Comparison of ENCODE assay signal across 2 cellular contexts in genomic region chr14:94020267-94020666, GRCh38.
A peak's percentile ranks its signal among the peaks of the same experiment; 100 is the strongest.
TF ChIP-seq lines count a peak whose summit lies in the region.

No MANE protein-coding gene starts in this region.

TF ChIP-seq in A549, 52 proteins besides CTCF, POLR2A, EP300 and RAD21:
- no peak for TF ChIP-seq ELK1 (IDR thresholded peaks at IDR 0.05; ENCODE audit: low read depth, low read length)
- no peak for TF ChIP-seq E2F6 (IDR thresholded peaks at IDR 0.05; ENCODE audit: borderline replicate concordance, low read depth)
- no peak for TF ChIP-seq HOXA7 (CRISPR knock-in tag; IDR thresholded peaks at IDR 0.05)
- TF ChIP-seq NR3C1 (IDR thresholded peaks at IDR 0.05), result no peak
- peak; percentile 24 for TF ChIP-seq ZFP36 (IDR thresholded peaks at IDR 0.05; ENCODE audit: borderline replicate concordance, partially characterized antibody)
- no peak for TF ChIP-seq ZC3H11A (IDR thresholded peaks at IDR 0.05)
- no peak for TF ChIP-seq FOSB (CRISPR knock-in tag; IDR thresholded peaks at IDR 0.05)
- TF ChIP-seq NFE2L2 (conservative IDR thresholded peaks at IDR 0.05; ENCODE audit: low read length), result no peak
- no peak for TF ChIP-seq HOXB13 (CRISPR knock-in tag; IDR thresholded peaks at IDR 0.05; ENCODE audit: low read depth)

TF ChIP-seq in HEK293, 187 proteins besides CTCF, POLR2A, EP300 and RAD21:
- no peak for TF ChIP-seq SCRT1 (tag by site-specific recombination; IDR thresholded peaks at IDR 0.05; ENCODE audit: borderline replicate concordance)
- TF ChIP-seq ZNF473 (tag by site-specific recombination; IDR thresholded peaks at IDR 0.05), result no peak
- peak; percentile 93 for TF ChIP-seq ZNF16 (tag by site-specific recombination; IDR thresholded peaks at IDR 0.05; ENCODE audit: low read depth)
- TF ChIP-seq ZNF391 (tag by site-specific recombination; IDR thresholded peaks at IDR 0.05; ENCODE audit: borderline replicate concordance, low read depth), result no peak
- TF ChIP-seq SALL2 (tag by site-specific recombination; IDR thresholded peaks at IDR 0.05; ENCODE audit: borderline replicate concordance), result no peak
- TF ChIP-seq OVOL3 (tag by site-specific recombination; IDR thresholded peaks at IDR 0.05), result no peak
